In the genomic region with DNA sequence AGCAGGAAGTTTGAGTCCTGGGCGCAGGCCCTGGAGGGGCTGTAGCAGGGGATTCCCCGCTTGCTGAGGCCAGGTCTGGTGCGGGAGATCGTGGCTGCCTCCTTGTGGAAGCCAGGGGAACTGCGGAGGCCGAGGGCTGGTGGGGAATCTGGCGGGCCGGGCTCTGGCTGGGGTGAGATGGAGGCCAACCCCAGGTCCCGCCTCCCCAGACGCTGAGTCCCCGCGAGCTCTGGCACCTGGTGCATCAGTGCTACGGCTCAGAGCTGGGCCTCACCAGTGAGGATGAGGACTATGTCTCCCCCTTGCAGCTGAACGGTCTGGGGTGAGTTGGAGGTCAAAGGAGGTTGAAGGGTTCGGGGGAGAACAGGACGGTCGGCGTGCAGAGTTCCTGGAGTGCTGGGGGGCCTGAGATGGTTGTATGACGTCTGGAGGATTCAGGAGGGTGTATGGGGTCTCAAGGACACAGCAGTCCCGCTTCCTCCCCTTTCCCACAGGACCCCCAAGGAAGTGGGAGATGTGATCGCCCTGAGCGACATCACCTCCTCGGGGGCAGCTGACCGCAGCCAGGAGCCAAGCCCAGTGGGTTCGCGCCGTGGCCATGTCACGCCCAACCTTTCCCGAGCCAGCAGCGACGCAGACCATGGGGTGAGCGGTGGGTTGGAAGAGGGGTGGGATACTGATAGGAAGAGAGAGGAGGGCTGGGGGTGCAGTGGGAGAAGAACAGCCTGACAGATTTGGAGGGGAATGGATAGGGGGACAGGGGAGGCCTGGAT, we compare ENCODE assay signal across 8 cellular contexts. TPM values are rescaled to one million over a fixed set of nuclear protein-coding genes. Genes with fewer than 3 reads are reported as not detected.
A peak's percentile ranks its signal among the peaks of the same experiment; 100 is the strongest.
DNase-seq lines count a peak whose midpoint lies in the region; ATAC-seq and TF ChIP-seq lines count a peak whose summit lies in the region.

No MANE protein-coding gene starts in this region.

- H3K4me1 Mint-ChIP-seq in activated CD8-positive, alpha-beta memory T cell treated with anti-CD3 and anti-CD28 coated beads, Interleukin-2, amount 10 ng/mL, durations not matched to agents 7 days and 5 days, result peaks cover 52% of the 10 kb centered on the region
- H3K4me1 Mint-ChIP-seq in endodermal cell, result no peaks in the 10 kb centered on the region
- H3K4me1 Mint-ChIP-seq in naive thymus-derived CD4-positive, alpha-beta T cell, result peaks cover 41 to 83% (median 67%) of the 10 kb centered on the region in 7 donors
- peaks cover 39 to 56% of the 10 kb centered on the region in 2 donors for H3K4me1 Mint-ChIP-seq in stimulated activated naive B cell treated with anti-CD40 and anti-IgM and Interleukin-4, amounts not matched to agents 10 μg/mL and 1 μg/mL and 100 μg/mL, for 72 hours

- peaks cover 47% of the 10 kb centered on the region for H3K36me3 Mint-ChIP-seq in activated CD8-positive, alpha-beta memory T cell treated with anti-CD3 and anti-CD28 coated beads, Interleukin-2, amount 10 ng/mL, durations not matched to agents 7 days and 5 days
- peaks cover 66% of the 10 kb centered on the region for H3K36me3 Mint-ChIP-seq in endodermal cell (ENCODE audit: low read depth)
- peaks cover 4 to 56% (median 28%) of the 10 kb centered on the region in 5 donors for H3K36me3 Mint-ChIP-seq in naive thymus-derived CD4-positive, alpha-beta T cell
- peaks cover 57 to 70% of the 10 kb centered on the region in 2 donors for H3K36me3 Mint-ChIP-seq in stimulated activated naive B cell treated with anti-CD40 and anti-IgM and Interleukin-4, amounts not matched to agents 10 μg/mL and 1 μg/mL and 100 μg/mL, for 72 hours

- no peak overlapping the region for H3K27ac ChIP-seq in endodermal cell (ENCODE audit: low read depth, low read length)
- peak overlapping the region; percentile 75 for H3K27ac ChIP-seq in naive thymus-derived CD4-positive, alpha-beta T cell (ENCODE audit: low read depth, low read length)

- H3K4me3 Mint-ChIP-seq in activated CD8-positive, alpha-beta memory T cell treated with anti-CD3 and anti-CD28 coated beads, Interleukin-2, amount 10 ng/mL, durations not matched to agents 7 days and 5 days, result no peak overlapping the region
- H3K4me3 Mint-ChIP-seq in endodermal cell, result no peak overlapping the region
- peak overlapping the region; percentile 76 to 94 (median 86) for H3K4me3 Mint-ChIP-seq in naive thymus-derived CD4-positive, alpha-beta T cell
- peak overlapping the region; percentile 41 to 54 for H3K4me3 Mint-ChIP-seq in stimulated activated naive B cell treated with anti-CD40 and anti-IgM and Interleukin-4, amounts not matched to agents 10 μg/mL and 1 μg/mL and 100 μg/mL, for 72 hours

- H3K4me1 ChIP-seq in endodermal cell (ENCODE audit: control insufficient read depth, insufficient read depth, low read length), result no peaks in the 10 kb centered on the region
- peaks cover 57 to 59% of the 10 kb centered on the region in 2 donors for H3K4me1 ChIP-seq in naive thymus-derived CD4-positive, alpha-beta T cell (ENCODE audit: control insufficient read depth in 2 of 2, insufficient read depth in 2 of 2, low read length in 2 of 2)

- no peaks in the 10 kb centered on the region for H3K9me3 Mint-ChIP-seq in activated CD8-positive, alpha-beta memory T cell treated with anti-CD3 and anti-CD28 coated beads, Interleukin-2, amount 10 ng/mL, durations not matched to agents 7 days and 5 days (ENCODE audit: low read depth)
- no peaks in the 10 kb centered on the region for H3K9me3 Mint-ChIP-seq in endodermal cell
- peaks cover 0 to 2% (median 0%) of the 10 kb centered on the region in 11 donors for H3K9me3 Mint-ChIP-seq in naive thymus-derived CD4-positive, alpha-beta T cell
- H3K9me3 Mint-ChIP-seq in stimulated activated naive B cell treated with anti-CD40 and anti-IgM and Interleukin-4, amounts not matched to agents 10 μg/mL and 1 μg/mL and 100 μg/mL, for 72 hours, result no peaks in the 10 kb centered on the region

- POLR2A ChIA-PET in naive thymus-derived CD4-positive, alpha-beta T cell (lab: Charles Lee), result interaction anchor here (0.8 to 11.9 kb wide), 11 partner anchors 14 to 241 kb away, joined by 3 to 237 read pairs (median 6); a partner anchor contains a TSS

- no peaks in the 10 kb centered on the region for H3K9me3 ChIP-seq in endodermal cell (ENCODE audit: control insufficient read depth, low read length)
- H3K9me3 ChIP-seq in naive thymus-derived CD4-positive, alpha-beta T cell (ENCODE audit: control insufficient read depth in 2 of 3, low read length in 3 of 3), result no peaks in the 10 kb centered on the region

- no peaks in the 10 kb centered on the region for H3K27me3 Mint-ChIP-seq in activated CD8-positive, alpha-beta memory T cell treated with anti-CD3 and anti-CD28 coated beads, Interleukin-2, amount 10 ng/mL, durations not matched to agents 7 days and 5 days
- no peaks in the 10 kb centered on the region for H3K27me3 Mint-ChIP-seq in endodermal cell (ENCODE audit: insufficient read depth)
- H3K27me3 Mint-ChIP-seq in naive thymus-derived CD4-positive, alpha-beta T cell, result no peaks in the 10 kb centered on the region
- H3K27me3 Mint-ChIP-seq in stimulated activated naive B cell treated with anti-CD40 and anti-IgM and Interleukin-4, amounts not matched to agents 10 μg/mL and 1 μg/mL and 100 μg/mL, for 72 hours, result no peaks in the 10 kb centered on the region

- DNase-seq in NCI-H2227 treated with DMSO at 0.1 percent for 48 hours (lab: John Stamatoyannopoulos, UW) (peak; percentile 51), endodermal cell (peak; percentile 96)
- DNase-seq in activated CD8-positive, alpha-beta memory T cell treated with anti-CD3 and anti-CD28 coated beads, Interleukin-2, amount 10 ng/mL, durations not matched to agents 7 days and 5 days, result peak; percentile 83
- DNase-seq in naive thymus-derived CD4-positive, alpha-beta T cell, result peak; percentile 73 to 87 (median 79)
- peak; percentile 62 for DNase-seq in stimulated activated naive B cell treated with anti-CD40 and anti-IgM and Interleukin-4, amounts not matched to agents 10 μg/mL and 1 μg/mL and 100 μg/mL, for 72 hours

- no peak overlapping the region for H3K9ac ChIP-seq in endodermal cell (ENCODE audit: extremely low read depth, low read length, poor library complexity, severe bottlenecking)

- CTCF ChIA-PET in activated CD8-positive, alpha-beta memory T cell treated with anti-CD3 and anti-CD28 coated beads, Interleukin-2, amount 10 ng/mL, durations not matched to agents 7 days and 5 days (lab: Charles Lee), result interaction anchor here (0.6 to 8.4 kb wide), 15 partner anchors 8 to 123 kb away, joined by 3 to 97 read pairs (median 5); a partner anchor contains a TSS
- CTCF ChIA-PET in naive thymus-derived CD4-positive, alpha-beta T cell (lab: Charles Lee), result interaction anchor here (0.5 to 8.6 kb wide), 18 partner anchors 10 to 174 kb away, joined by 3 to 138 read pairs (median 4); a partner anchor contains a TSS

- peaks cover 87% of the 10 kb centered on the region for H3K36me3 ChIP-seq in endodermal cell (ENCODE audit: control insufficient read depth, insufficient read depth, low read length)
- peaks cover 8 to 68% (median 27%) of the 10 kb centered on the region in 3 experiments for H3K36me3 ChIP-seq in naive thymus-derived CD4-positive, alpha-beta T cell (ENCODE audit: control insufficient read depth in 2 of 3, insufficient read depth in 3 of 3, low read length in 3 of 3)

- no peaks in the 10 kb centered on the region for H3K27me3 ChIP-seq in endodermal cell (ENCODE audit: control insufficient read depth, insufficient read depth, low read length, poor library complexity, severe bottlenecking)
- H3K27me3 ChIP-seq in naive thymus-derived CD4-positive, alpha-beta T cell (ENCODE audit: control insufficient read depth in 2 of 2, insufficient read depth in 2 of 2, low read length in 2 of 2), result no peaks in the 10 kb centered on the region

- intact Hi-C loops in naive thymus-derived CD4-positive, alpha-beta T cell (cut with micrococcal nuclease), result loop anchor here (1.0 to 5.0 kb wide), 8 partner anchors 10 to 281 kb away; a partner anchor contains a TSS

- H3K27ac Mint-ChIP-seq in activated CD8-positive, alpha-beta memory T cell treated with anti-CD3 and anti-CD28 coated beads, Interleukin-2, amount 10 ng/mL, durations not matched to agents 7 days and 5 days, result peak overlapping the region; percentile 56
- peak overlapping the region; percentile 94 for H3K27ac Mint-ChIP-seq in endodermal cell
- H3K27ac Mint-ChIP-seq in naive thymus-derived CD4-positive, alpha-beta T cell, result peak overlapping the region; percentile 76 to 99 (median 96)
- H3K27ac Mint-ChIP-seq in stimulated activated naive B cell treated with anti-CD40 and anti-IgM and Interleukin-4, amounts not matched to agents 10 μg/mL and 1 μg/mL and 100 μg/mL, for 72 hours, result peak overlapping the region; percentile 93

- 80 to 83% methylated on average over 27 to 32 of the region's 32 CpGs for WGBS in endodermal cell (ENCODE audit: insufficient coverage in 1 of 2, insufficient read length in 1 of 2), 2 experiments

- H3K4me3 ChIP-seq in endodermal cell (ENCODE audit: low read length), result no peak overlapping the region
- H3K4me3 ChIP-seq in naive thymus-derived CD4-positive, alpha-beta T cell (ENCODE audit: low read length), result peak overlapping the region; percentile 48

- ATAC-seq in GM18867 (IDR thresholded peaks at IDR 0.05; ENCODE audit: unreplicated experiment), result peak; percentile 45
- peak; percentile 67 for ATAC-seq in activated CD8-positive, alpha-beta memory T cell treated with anti-CD3 and anti-CD28 coated beads, Interleukin-2, amount 10 ng/mL, durations not matched to agents 7 days and 5 days
- ATAC-seq in naive thymus-derived CD4-positive, alpha-beta T cell, result peak; percentile 83
- ATAC-seq in stimulated activated naive B cell treated with anti-CD40 and anti-IgM and Interleukin-4, amounts not matched to agents 10 μg/mL and 1 μg/mL and 100 μg/mL, for 72 hours (replicated peaks), result peak; percentile 79 to 83
- ATAC-seq in GM19324 (IDR thresholded peaks at IDR 0.05; ENCODE audit: low FRiP score, unreplicated experiment), result no peak
- ATAC-seq in GM21723 (IDR thresholded peaks at IDR 0.05; ENCODE audit: unreplicated experiment), result no peak

- TF ChIP-seq CTCF in endodermal cell (conservative IDR thresholded peaks at IDR 0.05), result peak; percentile 98

RNA-seq across cellular contexts. Expression of a gene that starts 13.1 kb away (rescaled TPM):
- 100 to 1,000 TPM; 109 to 127 TPM for total RNA-seq in activated CD8-positive, alpha-beta memory T cell treated with anti-CD3 and anti-CD28 coated beads, Interleukin-2, amount 10 ng/mL, durations not matched to agents 7 days and 5 days
- 100 to 1,000 TPM; 115 to 137 TPM for total RNA-seq in endodermal cell
- 101 TPM for polyA plus RNA-seq in endodermal cell (2013, experiment 1 of 2)
- polyA plus RNA-seq in endodermal cell (2013, experiment 2 of 2), result 87.3 TPM
- total RNA-seq in naive thymus-derived CD4-positive, alpha-beta T cell, result 100 to 1,000 TPM in 4 of 5 experiments, 10 to 100 TPM in 1; 90.1 to 286 (median 253) TPM
- polyA plus RNA-seq in naive thymus-derived CD4-positive, alpha-beta T cell, result 10 to 100 TPM; 33.6 to 74.9 TPM

RNA-seq across cellular contexts. Expression of a gene that starts 17.0 kb away (rescaled TPM):
- total RNA-seq in activated CD8-positive, alpha-beta memory T cell treated with anti-CD3 and anti-CD28 coated beads, Interleukin-2, amount 10 ng/mL, durations not matched to agents 7 days and 5 days, result under 1 TPM; 0.26 to 0.37 TPM
- total RNA-seq in endodermal cell, result 1 to 10 TPM; 1.4 to 1.5 TPM
- polyA plus RNA-seq in endodermal cell (2013, experiment 1 of 2), result 1.7 TPM
- 2.5 TPM for polyA plus RNA-seq in endodermal cell (2013, experiment 2 of 2)
- total RNA-seq in naive thymus-derived CD4-positive, alpha-beta T cell, result 1 to 10 TPM in 4 of 5 experiments, under 1 TPM in 1; 0.48 to 1.9 (median 1.8) TPM
- under 1 TPM in 1 of 2 donors, not detected in 1; 0.23 TPM for polyA plus RNA-seq in naive thymus-derived CD4-positive, alpha-beta T cell

RNA-seq across cellular contexts. Expression of a gene that starts 28.3 kb away (rescaled TPM):
- total RNA-seq in activated CD8-positive, alpha-beta memory T cell treated with anti-CD3 and anti-CD28 coated beads, Interleukin-2, amount 10 ng/mL, durations not matched to agents 7 days and 5 days, result not detected
- total RNA-seq in endodermal cell, result 10 to 100 TPM; 29.0 to 49.6 TPM
- 2.7 TPM for polyA plus RNA-seq in endodermal cell (2013, experiment 1 of 2)
- 2.8 TPM for polyA plus RNA-seq in endodermal cell (2013, experiment 2 of 2)
- total RNA-seq in naive thymus-derived CD4-positive, alpha-beta T cell, result not detected
- not detected for polyA plus RNA-seq in naive thymus-derived CD4-positive, alpha-beta T cell

RNA-seq across cellular contexts. Expression of a gene that starts 49.2 kb away (rescaled TPM):
- 10 to 100 TPM; 13.5 to 15.3 TPM for total RNA-seq in activated CD8-positive, alpha-beta memory T cell treated with anti-CD3 and anti-CD28 coated beads, Interleukin-2, amount 10 ng/mL, durations not matched to agents 7 days and 5 days
- 10 to 100 TPM; 30.2 to 32.1 TPM for total RNA-seq in endodermal cell
- polyA plus RNA-seq in endodermal cell (2013, experiment 1 of 2), result 4.6 TPM
- 5.4 TPM for polyA plus RNA-seq in endodermal cell (2013, experiment 2 of 2)
- total RNA-seq in naive thymus-derived CD4-positive, alpha-beta T cell, result 10 to 100 TPM; 11.0 to 33.9 (median 14.7) TPM
- polyA plus RNA-seq in naive thymus-derived CD4-positive, alpha-beta T cell, result 10 to 100 TPM; 18.3 to 23.5 TPM

Comparison
In these comparisons a context has a peak if more than half of its experiments do, and no peak if none do; other contexts are left out.
1. ATAC-seq: peak in GM18867 (single experiment), activated CD8-positive, alpha-beta memory T cell treated with anti-CD3 and anti-CD28 coated beads, Interleukin-2, amount 10 ng/mL, durations not matched to agents 7 days and 5 days (single experiment), naive thymus-derived CD4-positive, alpha-beta T cell (single experiment) and stimulated activated naive B cell treated with anti-CD40 and anti-IgM and Interleukin-4, amounts not matched to agents 10 μg/mL and 1 μg/mL and 100 μg/mL, for 72 hours (2 of 2); none in GM19324 (single experiment) and GM21723 (single experiment).
2. H3K4me3 Mint-ChIP-seq: peak in naive thymus-derived CD4-positive, alpha-beta T cell (10 of 10) and stimulated activated naive B cell treated with anti-CD40 and anti-IgM and Interleukin-4, amounts not matched to agents 10 μg/mL and 1 μg/mL and 100 μg/mL, for 72 hours (2 of 2); none in activated CD8-positive, alpha-beta memory T cell treated with anti-CD3 and anti-CD28 coated beads, Interleukin-2, amount 10 ng/mL, durations not matched to agents 7 days and 5 days (single experiment) and endodermal cell (single experiment).
3. RNA of a gene that starts 28.3 kb away (total RNA-seq): 29.0 to 49.6 TPM in endodermal cell; not detected in naive thymus-derived CD4-positive, alpha-beta T cell and not detected in activated CD8-positive, alpha-beta memory T cell treated with anti-CD3 and anti-CD28 coated beads, Interleukin-2, amount 10 ng/mL, durations not matched to agents 7 days and 5 days; every median in the first group is over 10 times any median in the second.
4. Peak in every context shown above with its lines, with median percentiles within 50 percentile points of each other: DNase-seq and H3K27ac Mint-ChIP-seq.